Comparison of ENCODE assay signal across 8 cellular contexts in the genomic region with DNA sequence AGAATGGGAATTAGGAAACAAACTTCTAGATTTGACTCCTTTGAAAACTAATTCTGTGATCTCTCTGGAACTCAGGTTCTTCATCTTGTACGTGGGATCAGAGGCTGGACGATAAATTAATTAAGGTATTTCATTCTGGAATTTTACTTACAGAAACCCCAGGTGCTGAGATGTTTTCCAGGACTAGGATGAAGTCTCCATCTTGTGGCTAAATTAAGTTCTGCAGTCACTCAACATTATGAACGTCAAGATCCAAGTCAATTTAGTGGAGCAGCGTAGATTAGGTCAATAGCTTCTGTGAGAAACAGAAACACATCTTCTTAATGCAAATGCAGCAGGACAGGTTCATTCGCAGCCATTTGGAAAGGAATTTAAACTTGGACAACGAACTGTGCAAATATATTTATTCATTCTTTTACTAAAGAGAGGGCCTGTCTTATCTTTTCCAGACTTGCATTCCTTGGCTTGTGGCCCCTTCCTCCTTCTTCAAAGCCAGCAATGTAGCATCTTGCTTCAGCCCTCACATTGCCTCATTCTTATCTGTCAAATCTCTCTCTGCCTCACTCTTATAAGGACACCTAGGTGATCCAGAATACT. TPM values are rescaled to one million over a fixed set of nuclear protein-coding genes. Genes with fewer than 3 reads are reported as not detected.
A peak's percentile ranks its signal among the peaks of the same experiment; 100 is the strongest.
DNase-seq lines count a peak whose midpoint lies in the region; ATAC-seq, FAIRE-seq and TF ChIP-seq lines count a peak whose summit lies in the region.

No MANE protein-coding gene starts in this region.

- peak; percentile 47 for FAIRE-seq in pancreas (lab: Jason Lieb, UNC)

- ATAC-seq in pancreas (peak in 3 of 4 donors; percentile 62 to 75 (median 70)), HG02840 (IDR thresholded peaks at IDR 0.05; ENCODE audit: low FRiP score, unreplicated experiment) (no peak)

- TF ChIP-seq CTCF in KMS-11 (conservative IDR thresholded peaks at IDR 0.05; ENCODE audit: low read depth, low read length), result peak; percentile 86
- peak; percentile 80 for TF ChIP-seq CTCF in fibroblast of lung (conservative IDR thresholded peaks at IDR 0.05 in 1 of 2, IDR thresholded peaks at IDR 0.05 in 1 of 2; ENCODE audit: low read depth in 1 of 2, low read length in 2 of 2)
- TF ChIP-seq CTCF in pancreas (IDR thresholded peaks at IDR 0.05), result peak; percentile 23 to 75 (median 48)

- DNase-seq in NCI-H1105 treated with DMSO at 0.1 percent for 48 hours (lab: John Stamatoyannopoulos, UW), result peak; percentile 0
- DNase-seq in NCI-H1105 (lab: John Stamatoyannopoulos, UW), result no peak
- DNase-seq in SKM-1 (lab: John Stamatoyannopoulos, UW; ENCODE audit: unreplicated experiment), result peak; percentile 60
- peak; percentile 46 to 76 for DNase-seq in fibroblast of lung (ENCODE audit: low read depth in 2 of 2)
- DNase-seq in pancreas, result no peak
- no peak for DNase-seq in activated T-cell treated with anti-CD3 and anti-CD28 coated beads, Interleukin-2, amount 50 U/mL, for 24 hours

- intact Hi-C loops in pancreas (cut with DNase I), result loop anchor here in 1 of 3 donors (10.0 kb wide), 1 partner anchor 116 kb away; no protein-coding TSS in a partner anchor

- H3K9ac ChIP-seq in KMS-11, result no peak overlapping the region
- H3K9ac ChIP-seq in fibroblast of lung (ENCODE audit: insufficient read depth, low read length), result no peak overlapping the region

- no peak overlapping the region for H3K27ac Mint-ChIP-seq in activated T-cell treated with anti-CD3 and anti-CD28 coated beads, Interleukin-2, amount 50 U/mL, for 24 hours

- no peaks in the 10 kb centered on the region for H4K20me1 ChIP-seq in KMS-11 (ENCODE audit: insufficient read depth)
- H4K20me1 ChIP-seq in fibroblast of lung (ENCODE audit: control insufficient read depth, extremely low read depth, insufficient read depth, low read length), result no peaks in the 10 kb centered on the region

- no peaks in the 10 kb centered on the region for H3K27me3 Mint-ChIP-seq in activated T-cell treated with anti-CD3 and anti-CD28 coated beads, Interleukin-2, amount 50 U/mL, for 24 hours

- H3K27ac ChIP-seq in KMS-11, result no peak overlapping the region
- H3K27ac ChIP-seq in fibroblast of lung (ENCODE audit: insufficient read depth, low read length), result no peak overlapping the region
- H3K27ac ChIP-seq in pancreas, result no peak overlapping the region

- WGBS in pancreas, 2 donors, result 31 to 38% methylated on average over 6 of the region's 6 CpGs

- H3K79me2 ChIP-seq in KMS-11 (ENCODE audit: insufficient read depth, low read depth) (no peaks in the 10 kb centered on the region), fibroblast of lung (ENCODE audit: control insufficient read depth, insufficient read depth, low read length) (no peaks in the 10 kb centered on the region)

- H3K4me3 ChIP-seq in KMS-11 (IDR thresholded peaks at IDR 0.05; ENCODE audit: insufficient read depth, low read depth, low read length) (no peak overlapping the region), fibroblast of lung (replicated peaks in 1 of 4; ENCODE audit: control extremely low read depth in 1 of 4, insufficient read depth in 1 of 4, low read depth in 3 of 4, low read length in 4 of 4) (no peak overlapping the region), pancreas (no peak overlapping the region)

- H3K9me3 ChIP-seq in fibroblast of lung (ENCODE audit: control insufficient read depth, insufficient read depth, low read depth, low read length), result no peaks in the 10 kb centered on the region
- H3K9me3 ChIP-seq in pancreas, result no peaks in the 10 kb centered on the region

- H3K9me3 Mint-ChIP-seq in activated T-cell treated with anti-CD3 and anti-CD28 coated beads, Interleukin-2, amount 50 U/mL, for 24 hours, result no peaks in the 10 kb centered on the region

- no peak overlapping the region for H3K4me2 ChIP-seq in KMS-11
- no peak overlapping the region for H3K4me2 ChIP-seq in fibroblast of lung (ENCODE audit: extremely low read depth, insufficient read depth, low read length)

- no peaks in the 10 kb centered on the region for H3K36me3 Mint-ChIP-seq in activated T-cell treated with anti-CD3 and anti-CD28 coated beads, Interleukin-2, amount 50 U/mL, for 24 hours (ENCODE audit: low read depth)

- H3K4me1 ChIP-seq in KMS-11 (ENCODE audit: low read depth, poor library complexity, severe bottlenecking) (no peaks in the 10 kb centered on the region), fibroblast of lung (ENCODE audit: control insufficient read depth, extremely low read depth, insufficient read depth, low read length) (no peaks in the 10 kb centered on the region), pancreas (no peaks in the 10 kb centered on the region)

- H3K36me3 ChIP-seq in KMS-11 (ENCODE audit: insufficient read depth), result no peaks in the 10 kb centered on the region
- no peaks in the 10 kb centered on the region for H3K36me3 ChIP-seq in fibroblast of lung (ENCODE audit: control insufficient read depth, insufficient read depth, low read length)
- H3K36me3 ChIP-seq in pancreas, result no peaks in the 10 kb centered on the region

- H2AFZ ChIP-seq in KMS-11 (ENCODE audit: low read depth) (no peak overlapping the region), fibroblast of lung (ENCODE audit: low read length) (no peak overlapping the region)

- no peak overlapping the region for H3K4me3 Mint-ChIP-seq in activated T-cell treated with anti-CD3 and anti-CD28 coated beads, Interleukin-2, amount 50 U/mL, for 24 hours

- H3K27me3 ChIP-seq in KMS-11 (ENCODE audit: insufficient read depth, low read depth) (no peaks in the 10 kb centered on the region), fibroblast of lung (ENCODE audit: control insufficient read depth, insufficient read depth, low read length) (no peaks in the 10 kb centered on the region), pancreas (no peaks in the 10 kb centered on the region)

- no peaks in the 10 kb centered on the region for H3K4me1 Mint-ChIP-seq in activated T-cell treated with anti-CD3 and anti-CD28 coated beads, Interleukin-2, amount 50 U/mL, for 24 hours (ENCODE audit: low read depth)

RNA-seq across cellular contexts. Expression of a gene that starts 26.7 kb away (rescaled TPM):
- not detected in 2 replicates for total RNA-seq in fibroblast of lung
- not detected in 2 replicates for polyA plus RNA-seq in fibroblast of lung
- 0.02 and 0.05 TPM in 2 replicates for polyA plus RNA-seq in fibroblast of lung (2012)
- not detected in 2 replicates for polyA minus RNA-seq in fibroblast of lung (ENCODE audit: low replicate concordance)
- total RNA-seq in pancreas, result under 1 TPM in 1 of 6 donors, not detected in 5; 0.03 TPM
- polyA plus RNA-seq in pancreas, result under 1 TPM in 1 of 2 donors, not detected in 1; 0.05 TPM

Comparison
In these comparisons a context has a peak if more than half of its experiments do, and no peak if none do; other contexts are left out.
1. DNase-seq: peak in NCI-H1105 treated with DMSO at 0.1 percent for 48 hours (single experiment), SKM-1 (single experiment) and fibroblast of lung (2 of 2); none in NCI-H1105 (single experiment), pancreas (0 of 6) and activated T-cell treated with anti-CD3 and anti-CD28 coated beads, Interleukin-2, amount 50 U/mL, for 24 hours (single experiment).
2. Peak in every context shown above with its lines, with median percentiles within 50 percentile points of each other: CTCF ChIP-seq.